Comparison of ENCODE assay signal across 8 cellular contexts in the genomic region with DNA sequence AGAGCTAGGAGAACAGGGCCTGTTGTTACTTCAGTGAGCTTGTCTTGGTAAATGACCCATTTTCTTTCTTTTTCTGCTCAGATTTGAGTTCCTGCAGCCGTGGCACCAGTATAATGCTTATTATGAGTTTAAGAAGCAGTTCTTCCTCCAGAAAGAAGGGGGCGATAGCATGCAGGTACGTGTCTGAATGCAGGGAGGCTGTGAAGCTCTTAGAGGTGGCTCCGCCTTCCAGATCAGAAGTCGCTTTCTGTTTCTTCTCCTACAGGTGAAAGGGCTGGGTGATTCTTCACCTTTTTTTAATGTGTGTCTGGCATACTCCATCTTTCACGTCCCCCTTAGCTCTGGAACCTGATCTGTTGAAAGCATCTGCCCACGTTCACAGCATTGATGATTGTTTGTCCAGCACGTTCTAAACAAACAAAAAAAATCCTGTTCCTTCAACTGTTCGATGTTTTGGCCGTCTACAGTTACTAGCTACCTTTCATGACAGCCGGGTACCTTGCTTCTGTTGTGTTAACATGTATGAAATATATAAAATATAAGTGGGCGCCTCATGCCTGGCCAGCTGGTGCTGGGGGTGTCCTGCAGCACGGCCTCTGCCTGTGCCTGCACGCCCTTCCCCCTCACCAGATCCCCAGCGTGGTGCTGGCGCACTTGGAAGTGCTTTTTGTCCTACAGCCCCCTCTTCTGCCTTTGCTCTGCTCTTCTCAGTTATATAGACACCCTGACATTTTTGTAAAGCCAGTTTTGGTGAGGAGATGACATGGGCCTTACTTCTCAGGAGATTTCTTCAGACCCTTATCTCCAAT. TPM values are rescaled to one million over a fixed set of nuclear protein-coding genes. Genes with fewer than 3 reads are reported as not detected.
DNase-seq lines count a peak whose midpoint lies in the region; ATAC-seq and TF ChIP-seq lines count a peak whose summit lies in the region.

No MANE protein-coding gene starts in this region.

- peak in 4 of 5 donors; percentile 34 to 67 (median 50) for DNase-seq in CD4-positive, alpha-beta memory T cell
- peak; percentile 2 for DNase-seq in NCI-H524 treated with DMSO at 0.1 percent for 48 hours (lab: John Stamatoyannopoulos, UW)
- DNase-seq in adipocyte (ENCODE audit: low read depth): peak; percentile 14
- DNase-seq in nephron progenitor cell: no peak
- DNase-seq in Peyer's patch: no peak
- DNase-seq in amniotic stem cell (lab: John Stamatoyannopoulos, UW): no peak

- no peaks in the 10 kb centered on the region for H3K9me3 ChIP-seq in CD4-positive, alpha-beta memory T cell (ENCODE audit: control insufficient read depth in 1 of 2, low read length in 2 of 2)
- H3K9me3 ChIP-seq in adipocyte (ENCODE audit: control insufficient read depth, low read length) (no peaks in the 10 kb centered on the region), Peyer's patch (no peaks in the 10 kb centered on the region)

- no peak overlapping the region for H3K4me3 ChIP-seq in CD4-positive, alpha-beta memory T cell (ENCODE audit: low read length in 2 of 2)
- H3K4me3 ChIP-seq in adipocyte (ENCODE audit: low read length): no peak overlapping the region
- H3K4me3 ChIP-seq in Peyer's patch: no peak overlapping the region

- peaks cover 59% of the 10 kb centered on the region for H3K36me3 ChIP-seq in CD4-positive, alpha-beta memory T cell (ENCODE audit: insufficient read depth, low read length)
- H3K36me3 ChIP-seq in adipocyte (ENCODE audit: control insufficient read depth, insufficient read depth, low read length, severe bottlenecking) (peaks cover 72% of the 10 kb centered on the region), Peyer's patch (peaks cover 0 to 74% (median 0%) of the 10 kb centered on the region in 3 donors)

- H3K27me3 Mint-ChIP-seq in CD4-positive, alpha-beta memory T cell: no peaks in the 10 kb centered on the region
- H3K27me3 Mint-ChIP-seq in nephron progenitor cell (ENCODE audit: low read depth, poor library complexity): no peaks in the 10 kb centered on the region

- peak; percentile 60 for ATAC-seq in GM18511 (IDR thresholded peaks at IDR 0.05; ENCODE audit: unreplicated experiment)
- no peak for ATAC-seq in HG03135 (IDR thresholded peaks at IDR 0.05; ENCODE audit: unreplicated experiment)

- no peak overlapping the region for H3K4me3 Mint-ChIP-seq in CD4-positive, alpha-beta memory T cell
- H3K4me3 Mint-ChIP-seq in nephron progenitor cell: no peak overlapping the region

- peak overlapping the region in 4 of 7 donors; percentile 16 to 81 (median 50) for H3K27ac Mint-ChIP-seq in CD4-positive, alpha-beta memory T cell
- no peak overlapping the region for H3K27ac Mint-ChIP-seq in nephron progenitor cell

- no peaks in the 10 kb centered on the region for H3K4me1 ChIP-seq in CD4-positive, alpha-beta memory T cell (ENCODE audit: insufficient read depth, low read length)
- H3K4me1 ChIP-seq in adipocyte (ENCODE audit: control insufficient read depth, insufficient read depth, low read length): no peaks in the 10 kb centered on the region
- no peaks in the 10 kb centered on the region for H3K4me1 ChIP-seq in Peyer's patch

- CTCF ChIA-PET in CD4-positive, alpha-beta memory T cell (lab: Charles Lee; ENCODE audit: partially characterized antibody): interaction anchor here (0.9 to 1.1 kb wide), 3 partner anchors 10 to 173 kb away, joined by 3 read pairs; no protein-coding TSS in a partner anchor

- no peak for TF ChIP-seq POLR2A in Peyer's patch (IDR thresholded peaks at IDR 0.05)

- H3K9me3 Mint-ChIP-seq in CD4-positive, alpha-beta memory T cell: peaks cover 0 to 1% (median 0%) of the 10 kb centered on the region in 8 donors
- H3K9me3 Mint-ChIP-seq in nephron progenitor cell: no peaks in the 10 kb centered on the region

- H3K9ac ChIP-seq in adipocyte (ENCODE audit: low read length): no peak overlapping the region

- peaks cover 0 to 10% (median 4%) of the 10 kb centered on the region in 4 donors for H3K4me1 Mint-ChIP-seq in CD4-positive, alpha-beta memory T cell
- H3K4me1 Mint-ChIP-seq in nephron progenitor cell: no peaks in the 10 kb centered on the region

- POLR2A ChIA-PET in CD4-positive, alpha-beta memory T cell (lab: Charles Lee; ENCODE audit: partially characterized antibody): interaction anchor here (1.0 kb wide), 1 partner anchor 44 kb away, joined by 4 read pairs; the partner anchor contains the start of gene SFSWAP

- TF ChIP-seq CTCF in nephron progenitor cell (IDR thresholded peaks at IDR 0.05): peak; percentile 28
- peak in 3 of 6 experiments; percentile 14 to 32 (median 29) for TF ChIP-seq CTCF in Peyer's patch (IDR thresholded peaks at IDR 0.05)

- H3K27me3 ChIP-seq in CD4-positive, alpha-beta memory T cell (ENCODE audit: insufficient read depth, low read length): no peaks in the 10 kb centered on the region
- H3K27me3 ChIP-seq in adipocyte (replicated peaks; ENCODE audit: control insufficient read depth, insufficient read depth, low read length) (no peaks in the 10 kb centered on the region), Peyer's patch (no peaks in the 10 kb centered on the region)

- no peak overlapping the region for H3K27ac ChIP-seq in CD4-positive, alpha-beta memory T cell (ENCODE audit: low read depth, low read length)
- H3K27ac ChIP-seq in Peyer's patch: no peak overlapping the region

- peaks cover 63 to 85% of the 10 kb centered on the region in 2 donors for H3K36me3 Mint-ChIP-seq in CD4-positive, alpha-beta memory T cell
- peaks cover 82% of the 10 kb centered on the region for H3K36me3 Mint-ChIP-seq in nephron progenitor cell (ENCODE audit: low read depth)

- intact Hi-C loops in CD4-positive, alpha-beta memory T cell (cut with micrococcal nuclease): no loop called here

RNA-seq across cellular contexts. Expression of gene SFSWAP, which starts 44.6 kb away (rescaled TPM):
- total RNA-seq in CD4-positive, alpha-beta memory T cell: 10 to 100 TPM; 95.7 to 96.8 TPM
- polyA plus RNA-seq in CD4-positive, alpha-beta memory T cell: 10 to 100 TPM in 1 of 2 donors, 1 to 10 TPM in 1; 9.8 to 25.7 TPM
- 100 to 1,000 TPM in 1 of 4 donors, 10 to 100 TPM in 3; 47.3 to 169 (median 75.6) TPM for total RNA-seq in Peyer's patch

Comparison
In these comparisons a context has a peak if more than half of its experiments do, and no peak if none do; other contexts are left out.
1. DNase-seq: peak in CD4-positive, alpha-beta memory T cell (4 of 5), NCI-H524 treated with DMSO at 0.1 percent for 48 hours (single experiment) and adipocyte (single experiment); none in nephron progenitor cell (single experiment), Peyer's patch (0 of 3) and amniotic stem cell (single experiment).